ENCODE assay signal across 2 cellular contexts in genomic region chr19:29941828-29942403, GRCh38.
TF ChIP-seq lines count a peak whose summit lies in the region.

A gene with protein sequence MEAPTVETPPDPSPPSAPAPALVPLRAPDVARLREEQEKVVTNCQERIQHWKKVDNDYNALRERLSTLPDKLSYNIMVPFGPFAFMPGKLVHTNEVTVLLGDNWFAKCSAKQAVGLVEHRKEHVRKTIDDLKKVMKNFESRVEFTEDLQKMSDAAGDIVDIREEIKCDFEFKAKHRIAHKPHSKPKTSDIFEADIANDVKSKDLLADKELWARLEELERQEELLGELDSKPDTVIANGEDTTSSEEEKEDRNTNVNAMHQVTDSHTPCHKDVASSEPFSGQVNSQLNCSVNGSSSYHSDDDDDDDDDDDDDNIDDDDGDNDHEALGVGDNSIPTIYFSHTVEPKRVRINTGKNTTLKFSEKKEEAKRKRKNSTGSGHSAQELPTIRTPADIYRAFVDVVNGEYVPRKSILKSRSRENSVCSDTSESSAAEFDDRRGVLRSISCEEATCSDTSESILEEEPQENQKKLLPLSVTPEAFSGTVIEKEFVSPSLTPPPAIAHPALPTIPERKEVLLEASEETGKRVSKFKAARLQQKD (plus strand): TSS chr19:29942239. CDS start chr19:29942548, 309 bp downstream.

TF ChIP-seq in GM23338, 12 proteins besides CTCF, POLR2A, EP300 and RAD21:
- TF ChIP-seq ZNF331 (CRISPR knock-in tag; IDR thresholded peaks at IDR 0.05; ENCODE audit: low read depth) (no peak), POLR2AphosphoS5 (IDR thresholded peaks at IDR 0.05; ENCODE audit: low read depth) (peak; percentile 80)

TF ChIP-seq in neural cell, 6 proteins besides CTCF, POLR2A, EP300 and RAD21:
- TF ChIP-seq POLR2AphosphoS5 (IDR thresholded peaks at IDR 0.05) (peak; percentile 69), EZH2 (IDR thresholded peaks at IDR 0.05; ENCODE audit: borderline replicate concordance, insufficient read depth, low read length, poor library complexity, severe bottlenecking) (no peak), SMC3 (conservative IDR thresholded peaks at IDR 0.05; ENCODE audit: poor library complexity) (peak; percentile 46), TAF1 (IDR thresholded peaks at IDR 0.05; ENCODE audit: low read depth) (no peak), MXI1 (conservative IDR thresholded peaks at IDR 0.05; ENCODE audit: poor library complexity, severe bottlenecking) (peak; percentile 94)
- TF ChIP-seq, protein P1, sequence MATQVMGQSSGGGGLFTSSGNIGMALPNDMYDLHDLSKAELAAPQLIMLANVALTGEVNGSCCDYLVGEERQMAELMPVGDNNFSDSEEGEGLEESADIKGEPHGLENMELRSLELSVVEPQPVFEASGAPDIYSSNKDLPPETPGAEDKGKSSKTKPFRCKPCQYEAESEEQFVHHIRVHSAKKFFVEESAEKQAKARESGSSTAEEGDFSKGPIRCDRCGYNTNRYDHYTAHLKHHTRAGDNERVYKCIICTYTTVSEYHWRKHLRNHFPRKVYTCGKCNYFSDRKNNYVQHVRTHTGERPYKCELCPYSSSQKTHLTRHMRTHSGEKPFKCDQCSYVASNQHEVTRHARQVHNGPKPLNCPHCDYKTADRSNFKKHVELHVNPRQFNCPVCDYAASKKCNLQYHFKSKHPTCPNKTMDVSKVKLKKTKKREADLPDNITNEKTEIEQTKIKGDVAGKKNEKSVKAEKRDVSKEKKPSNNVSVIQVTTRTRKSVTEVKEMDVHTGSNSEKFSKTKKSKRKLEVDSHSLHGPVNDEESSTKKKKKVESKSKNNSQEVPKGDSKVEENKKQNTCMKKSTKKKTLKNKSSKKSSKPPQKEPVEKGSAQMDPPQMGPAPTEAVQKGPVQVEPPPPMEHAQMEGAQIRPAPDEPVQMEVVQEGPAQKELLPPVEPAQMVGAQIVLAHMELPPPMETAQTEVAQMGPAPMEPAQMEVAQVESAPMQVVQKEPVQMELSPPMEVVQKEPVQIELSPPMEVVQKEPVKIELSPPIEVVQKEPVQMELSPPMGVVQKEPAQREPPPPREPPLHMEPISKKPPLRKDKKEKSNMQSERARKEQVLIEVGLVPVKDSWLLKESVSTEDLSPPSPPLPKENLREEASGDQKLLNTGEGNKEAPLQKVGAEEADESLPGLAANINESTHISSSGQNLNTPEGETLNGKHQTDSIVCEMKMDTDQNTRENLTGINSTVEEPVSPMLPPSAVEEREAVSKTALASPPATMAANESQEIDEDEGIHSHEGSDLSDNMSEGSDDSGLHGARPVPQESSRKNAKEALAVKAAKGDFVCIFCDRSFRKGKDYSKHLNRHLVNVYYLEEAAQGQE (IDR thresholded peaks at IDR 0.05; ENCODE audit: borderline replicate concordance), result no peak
